18 cellular contexts compared by ENCODE assay signal in the genomic region with DNA sequence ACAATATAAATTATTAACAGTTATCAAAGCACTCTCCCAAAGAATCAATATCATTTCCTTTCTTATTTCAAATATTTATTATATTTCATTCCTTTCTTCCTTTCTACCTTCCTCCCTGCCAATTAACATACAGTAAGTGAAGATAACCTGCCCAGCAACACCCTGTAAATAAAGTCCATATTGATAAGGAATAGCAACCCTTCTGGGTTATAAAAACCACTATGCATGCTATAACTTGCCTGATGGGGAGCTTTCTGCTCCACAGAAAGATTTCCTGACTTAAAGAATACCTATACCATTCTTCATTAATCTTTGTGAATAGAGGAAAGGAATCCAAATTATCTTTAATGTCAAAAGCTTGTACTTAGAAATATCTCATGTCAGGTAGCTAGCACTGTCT.
DNase-seq lines count a peak whose midpoint lies in the region; FAIRE-seq and TF ChIP-seq lines count a peak whose summit lies in the region.
"Had no signal": no experiment of that assay in that cellular context is flagged by ENCODE, and none has a peak within 500 bp of the region (broad histone marks: within the 10 kb centered on the region; RNA-seq: fewer than 3 reads in every experiment).

No MANE protein-coding gene starts in this region.

- H4K20me1 ChIP-seq in keratinocyte (ENCODE audit: control insufficient read depth, extremely low read depth, insufficient read depth, low read length): no peaks in the 10 kb centered on the region

- no peak for TF ChIP-seq CTCF in bronchial epithelial cell (IDR thresholded peaks at IDR 0.05; ENCODE audit: insufficient read depth, low read length, severe bottlenecking)
- no peak for TF ChIP-seq CTCF in epithelial cell of esophagus (IDR thresholded peaks at IDR 0.05; ENCODE audit: insufficient read depth, low read depth, low read length, missing control alignments)
- TF ChIP-seq CTCF in keratinocyte (optimal IDR thresholded peaks at IDR 0.05 in 1 of 3, IDR thresholded peaks at IDR 0.05 in 1 of 3, conservative IDR thresholded peaks at IDR 0.05 in 1 of 3; ENCODE audit: extremely low read depth in 1 of 3, insufficient read depth in 2 of 3, low read length in 3 of 3): no peak

- dilution Hi-C loops in keratinocyte (cut with MboI; ENCODE audit: extremely low pct_ligation_motif_present, low sequenced_read_pairs): no loop called here

- no peak for FAIRE-seq in bronchial epithelial cell (lab: Jason Lieb, UNC)
- FAIRE-seq in keratinocyte (lab: Jason Lieb, UNC): no peak
- peak; percentile 41 for FAIRE-seq in small intestine (lab: Jason Lieb, UNC)
- FAIRE-seq: GM12878, H1 had no signal

- no peaks in the 10 kb centered on the region for H3K9me3 ChIP-seq in keratinocyte (ENCODE audit: control insufficient read depth, low read depth, low read length)
- H3K9me3 ChIP-seq in small intestine (ENCODE audit: control insufficient read depth, low read depth): no peaks in the 10 kb centered on the region

- peak; percentile 65 for DNase-seq in bronchial epithelial cell (ENCODE audit: low read depth)
- DNase-seq in epithelial cell of esophagus (ENCODE audit: low read depth): peak; percentile 25
- DNase-seq in keratinocyte (ENCODE audit: low read depth, low spot score): no peak
- peak; percentile 70 for DNase-seq in small intestine
- DNase-seq in NCI-H187 (lab: John Stamatoyannopoulos, UW): no peak
- no peak for DNase-seq in NCI-H2171 treated with DMSO at 0.1 percent for 48 hours (lab: John Stamatoyannopoulos, UW)
- DNase-seq in kidney glomerular epithelial cell (lab: John Stamatoyannopoulos, UW): no peak
- DNase-seq: C1 segment of cervical spinal cord; Calu3; CD4-positive, alpha-beta memory T cell; COR-L47; EL; GDM1; GM23248; H7; HCEC 1CT had no signal

- H3K9ac ChIP-seq in keratinocyte (ENCODE audit: control insufficient read depth, extremely low read depth, insufficient read depth, low read length): no peak overlapping the region
- H3K9ac ChIP-seq: GM23248 had no signal

- H3K9me1 ChIP-seq in keratinocyte (ENCODE audit: control insufficient read depth, extremely low read depth, insufficient read depth, low read length): no peaks in the 10 kb centered on the region

- H3K27me3 ChIP-seq in bronchial epithelial cell (ENCODE audit: control insufficient read depth, insufficient read depth, low read length) (no peaks in the 10 kb centered on the region), keratinocyte (ENCODE audit: control insufficient read depth, extremely low read depth, insufficient read depth, low read length) (no peaks in the 10 kb centered on the region), small intestine (ENCODE audit: control insufficient read depth in 2 of 2, insufficient read depth in 2 of 2, low read length in 2 of 2) (no peaks in the 10 kb centered on the region)

- H3K4me2 ChIP-seq in keratinocyte (ENCODE audit: control insufficient read depth, extremely low read depth, insufficient read depth, low read depth, low read length): peak overlapping the region; percentile 2

- no peaks in the 10 kb centered on the region for H3K79me2 ChIP-seq in keratinocyte (ENCODE audit: control insufficient read depth, insufficient read depth, low read length)

- H3K4me3 ChIP-seq in bronchial epithelial cell (ENCODE audit: low read depth, low read length): no peak overlapping the region
- no peak overlapping the region for H3K4me3 ChIP-seq in epithelial cell of esophagus (ENCODE audit: low read length)
- H3K4me3 ChIP-seq in keratinocyte (ENCODE audit: control insufficient read depth in 2 of 3, extremely low read depth in 1 of 3, insufficient read depth in 2 of 3, low read depth in 1 of 3, low read length in 3 of 3): no peak overlapping the region
- H3K4me3 ChIP-seq in small intestine (ENCODE audit: low read depth in 1 of 2, low read length in 2 of 2): no peak overlapping the region
- H3K4me3 ChIP-seq: GM12878, GM23248 had no signal

- H3K27ac ChIP-seq in keratinocyte (ENCODE audit: control insufficient read depth, insufficient read depth, low read length) (no peak overlapping the region), small intestine (ENCODE audit: low read depth in 1 of 2, low read length in 1 of 2) (no peak overlapping the region)
- H3K27ac ChIP-seq: GM23248 had no signal

- H3K4me1 ChIP-seq in keratinocyte (ENCODE audit: control insufficient read depth, extremely low read depth, insufficient read depth, low read length) (peaks cover 4% of the 10 kb centered on the region), small intestine (ENCODE audit: control insufficient read depth in 2 of 2, insufficient read depth in 1 of 2, low read depth in 1 of 2, low read length in 1 of 2) (peaks cover 3% of the 10 kb centered on the region in 2 donors)

- H2AFZ ChIP-seq in keratinocyte (ENCODE audit: control insufficient read depth, low read length): no peak overlapping the region
- H2AFZ ChIP-seq: GM23248 had no signal

- no peaks in the 10 kb centered on the region for H3K36me3 ChIP-seq in bronchial epithelial cell (ENCODE audit: control insufficient read depth, insufficient read depth, low read length)
- no peaks in the 10 kb centered on the region for H3K36me3 ChIP-seq in keratinocyte (ENCODE audit: control insufficient read depth in 2 of 2, extremely low read depth in 1 of 2, insufficient read depth in 2 of 2, low read length in 2 of 2)
- no peaks in the 10 kb centered on the region for H3K36me3 ChIP-seq in small intestine (ENCODE audit: control insufficient read depth in 2 of 2, insufficient read depth in 2 of 2, low read length in 2 of 2)

Comparison
In these comparisons a context has a peak if more than half of its experiments do, and no peak if none do; other contexts are left out.
1. DNase-seq: peak in bronchial epithelial cell (single experiment), epithelial cell of esophagus (single experiment) and small intestine (single experiment); none in keratinocyte (single experiment), NCI-H187 (0 of 2), NCI-H2171 treated with DMSO at 0.1 percent for 48 hours (single experiment) and kidney glomerular epithelial cell (single experiment).